Comparison of ENCODE assay signal across 25 cellular contexts in genomic region chr2:100699131-100699530, GRCh38.
"Had no signal": no experiment of that assay in that cellular context is flagged by ENCODE, and none has a peak within 500 bp of the region (broad histone marks: within the 10 kb centered on the region; RNA-seq: fewer than 3 reads in every experiment).

No MANE protein-coding gene starts in this region.

- H3K9me3 ChIP-seq: mucosa of descending colon, right lobe of liver had no signal

- H3K4me3 ChIP-seq: left ventricle myocardium inferior, mucosa of descending colon, psoas muscle, right lobe of liver, smooth muscle cell, tibial nerve, uterus had no signal

- DNase-seq: hippocampal formation; kidney; left colon; left ventricle myocardium inferior; midbrain; mucosa of descending colon; naive thymus-derived CD4-positive, alpha-beta T cell; nucleus accumbens; psoas muscle; right lobe of liver; stimulated activated CD4-positive, alpha-beta T cell treated with anti-CD3 and anti-CD28 coated beads, Interleukin-1b, Interleukin-23, amount 100 ng/mL, for 48 hours; stimulated activated CD4-positive, alpha-beta T cell treated with anti-CD3 and anti-CD28 coated beads, Interleukin-2, amount 100 ng/mL, for 48 hours; stimulated activated CD4-positive, alpha-beta T cell treated with anti-CD3 and anti-CD28 coated beads, Interleukin-4, amount 100 ng/mL, for 4 hours; stimulated activated CD8-positive, alpha-beta memory T cell treated with anti-CD3 and anti-CD28 coated beads, Interleukin-4, amount 100 ng/mL, for 48 hours; stimulated activated naive CD4-positive, alpha-beta T cell treated with Interleukin-2 at 50 U/mL for 16 hours; stimulated activated naive CD8-positive, alpha-beta T cell treated with anti-CD3 and anti-CD28 coated beads, Interleukin-15, amount 100 ng/mL, for 72 hours; substantia nigra; uterus had no signal

- H3K27ac Mint-ChIP-seq: memory B cell; naive thymus-derived CD4-positive, alpha-beta T cell; natural killer cell treated with Interleukin-12 subunit alpha and Interleukin-12 subunit beta and Interleukin-15 and Interleukin-18, amount 100 ng/mL, for 72 hours; stimulated activated memory B cell treated with anti-CD40 and anti-IgM and Interleukin-4, amounts not matched to agents 10 μg/mL and 1 μg/mL and 100 μg/mL, for 72 hours; stimulated activated naive CD8-positive, alpha-beta T cell treated with anti-CD3 and anti-CD28 coated beads, Interleukin-15, amount 100 ng/mL, for 72 hours; type B pancreatic cell had no signal

- H3K4me1 ChIP-seq: left ventricle myocardium inferior, parathyroid adenoma, psoas muscle, right lobe of liver, tibial nerve, uterus had no signal

- H3K27me3 ChIP-seq: right lobe of liver, tibial nerve, uterus had no signal

- H3K4me3 Mint-ChIP-seq: memory B cell; naive thymus-derived CD4-positive, alpha-beta T cell; natural killer cell treated with Interleukin-12 subunit alpha and Interleukin-12 subunit beta and Interleukin-15 and Interleukin-18, amount 100 ng/mL, for 72 hours; stimulated activated memory B cell treated with anti-CD40 and anti-IgM and Interleukin-4, amounts not matched to agents 10 μg/mL and 1 μg/mL and 100 μg/mL, for 72 hours; stimulated activated naive CD8-positive, alpha-beta T cell treated with anti-CD3 and anti-CD28 coated beads, Interleukin-15, amount 100 ng/mL, for 72 hours; type B pancreatic cell had no signal

- H3K4me1 Mint-ChIP-seq: memory B cell; stimulated activated memory B cell treated with anti-CD40 and anti-IgM and Interleukin-4, amounts not matched to agents 10 μg/mL and 1 μg/mL and 100 μg/mL, for 72 hours; stimulated activated naive CD8-positive, alpha-beta T cell treated with anti-CD3 and anti-CD28 coated beads, Interleukin-15, amount 100 ng/mL, for 72 hours had no signal

- H3K36me3 Mint-ChIP-seq: stimulated activated memory B cell treated with anti-CD40 and anti-IgM and Interleukin-4, amounts not matched to agents 10 μg/mL and 1 μg/mL and 100 μg/mL, for 72 hours; type B pancreatic cell had no signal

- H3K27me3 Mint-ChIP-seq: stimulated activated naive CD8-positive, alpha-beta T cell treated with anti-CD3 and anti-CD28 coated beads, Interleukin-15, amount 100 ng/mL, for 72 hours had no signal

- ATAC-seq: left colon; mucosa of descending colon; naive thymus-derived CD4-positive, alpha-beta T cell; natural killer cell treated with Interleukin-12 subunit alpha and Interleukin-12 subunit beta and Interleukin-15 and Interleukin-18, amount 100 ng/mL, for 72 hours; psoas muscle; right lobe of liver; stimulated activated memory B cell treated with anti-CD40 and anti-IgM and Interleukin-4, amounts not matched to agents 10 μg/mL and 1 μg/mL and 100 μg/mL, for 72 hours; stimulated activated naive CD8-positive, alpha-beta T cell treated with anti-CD3 and anti-CD28 coated beads, Interleukin-15, amount 100 ng/mL, for 72 hours had no signal

- H3K27ac ChIP-seq: left ventricle myocardium inferior, parathyroid adenoma, psoas muscle, right lobe of liver, tibial nerve, uterus had no signal

- H3K36me3 ChIP-seq: left ventricle myocardium inferior, right lobe of liver, tibial nerve, uterus had no signal
